In the genomic region with DNA sequence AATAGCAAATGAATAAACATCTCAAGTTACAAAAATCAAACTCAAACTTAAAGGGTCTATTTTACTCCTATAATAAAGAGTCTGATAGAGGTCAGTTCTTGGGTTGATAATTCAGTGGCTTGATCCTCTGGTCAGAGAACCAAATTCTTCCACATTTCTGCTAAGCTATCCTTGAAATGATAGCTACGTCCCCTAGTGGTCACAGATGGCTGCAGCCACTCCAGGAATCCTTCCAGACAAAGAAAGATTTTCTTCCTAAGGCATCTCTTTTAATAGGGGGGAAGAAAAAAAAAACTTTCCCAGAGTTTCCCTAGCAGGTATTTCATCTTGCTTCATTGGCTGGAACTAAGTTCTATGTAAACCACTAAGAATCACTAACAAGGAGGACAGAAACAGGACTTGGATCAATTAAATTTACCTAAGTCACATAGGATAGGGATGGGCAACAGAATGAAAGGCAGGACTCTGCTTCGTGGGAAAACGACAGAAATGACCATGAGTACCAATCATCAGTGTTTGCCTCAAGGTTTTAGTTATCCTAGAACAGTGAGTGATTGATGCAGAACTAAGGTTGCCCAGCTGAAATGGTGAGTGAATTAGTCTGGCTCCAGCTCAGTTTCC, we compare ENCODE assay signal across 8 cellular contexts.
DNase-seq lines count a peak whose midpoint lies in the region; ATAC-seq and TF ChIP-seq lines count a peak whose summit lies in the region.

No MANE protein-coding gene starts in this region.

- no peak for DNase-seq in CD14-positive monocyte (ENCODE audit: low spot score)
- no peak for DNase-seq in kidney epithelial cell (ENCODE audit: low read depth)
- DNase-seq in head of caudate nucleus = no peak
- DNase-seq in GM19238 (ENCODE audit: insufficient read length, low spot score) = no peak

- TF ChIP-seq POLR2A in GM18505 (IDR thresholded peaks at IDR 0.05; ENCODE audit: borderline replicate concordance, extremely low read depth, insufficient read depth, insufficient read length) = no peak

- no peaks in the 10 kb centered on the region for H3K9me3 ChIP-seq in HEK293 (ENCODE audit: control insufficient read depth, insufficient read depth, low read depth, low read length)

- peak; percentile 86 for TF ChIP-seq CTCF in CD14-positive monocyte (IDR thresholded peaks at IDR 0.05)
- no peak for TF ChIP-seq CTCF in HEK293 (tag by site-specific recombination; IDR thresholded peaks at IDR 0.05)
- TF ChIP-seq CTCF in VCaP (conservative IDR thresholded peaks at IDR 0.05) = peak; percentile 99
- TF ChIP-seq CTCF in kidney epithelial cell (IDR thresholded peaks at IDR 0.05; ENCODE audit: insufficient read depth, low read length, poor library complexity, severe bottlenecking) = peak; percentile 96

- peaks cover 0 to 6% (median 5%) of the 10 kb centered on the region in 7 donors for H3K9me3 Mint-ChIP-seq in CD14-positive monocyte

- intact Hi-C loops in CD14-positive monocyte (cut with micrococcal nuclease) = no loop called here
- intact Hi-C loops in head of caudate nucleus (cut with DNase I) = no loop called here

- H3K36me3 ChIP-seq in HEK293 (ENCODE audit: control insufficient read depth in 2 of 2, insufficient read depth in 1 of 2, low read length in 2 of 2) (no peaks in the 10 kb centered on the region), kidney epithelial cell (ENCODE audit: control insufficient read depth, insufficient read depth, low read length) (no peaks in the 10 kb centered on the region)

- peaks cover 0 to 2% of the 10 kb centered on the region in 2 donors for H3K36me3 Mint-ChIP-seq in CD14-positive monocyte

- no peak overlapping the region for H3K27ac Mint-ChIP-seq in CD14-positive monocyte

- POLR2A ChIA-PET in HEK293 (lab: Yijun Ruan, JAX) = no interaction called here

- no peak overlapping the region for H3K4me3 Mint-ChIP-seq in CD14-positive monocyte

- no peaks in the 10 kb centered on the region for H3K4me1 Mint-ChIP-seq in CD14-positive monocyte

- H3K27me3 ChIP-seq in kidney epithelial cell (ENCODE audit: control insufficient read depth, insufficient read depth, low read length) = no peaks in the 10 kb centered on the region

- H3K4me3 ChIP-seq in HEK293 (ENCODE audit: low read depth, low read length) (no peak overlapping the region), kidney epithelial cell (ENCODE audit: low read depth, low read length) (no peak overlapping the region)

- ATAC-seq in GM19324 (IDR thresholded peaks at IDR 0.05; ENCODE audit: low FRiP score, unreplicated experiment) (no peak), GM18505 (IDR thresholded peaks at IDR 0.05; ENCODE audit: unreplicated experiment) (no peak)

- no peak overlapping the region for H3K27ac ChIP-seq in HEK293 (ENCODE audit: extremely low read depth, low read depth, low read length)
- no peak overlapping the region for H3K27ac ChIP-seq in VCaP

- CTCF ChIA-PET in HEK293 (lab: Yijun Ruan, JAX) = interaction anchor here (0.6 to 2.0 kb wide), 19 partner anchors 10 to 1093 kb away, joined by 3 to 9 read pairs (median 3); no protein-coding TSS in a partner anchor

- no peaks in the 10 kb centered on the region for H3K4me1 ChIP-seq in HEK293 (ENCODE audit: control insufficient read depth, insufficient read depth, low read length)

- peaks cover 0 to 1% (median 0%) of the 10 kb centered on the region in 3 donors for H3K27me3 Mint-ChIP-seq in CD14-positive monocyte (ENCODE audit: low read depth in 3 of 3)

TF ChIP-seq in HEK293, 187 proteins besides CTCF, POLR2A, EP300 and RAD21:
- no peak for TF ChIP-seq SALL2 (tag by site-specific recombination; IDR thresholded peaks at IDR 0.05; ENCODE audit: borderline replicate concordance)
- peak; percentile 45 for TF ChIP-seq ZNF654 (tag by site-specific recombination; IDR thresholded peaks at IDR 0.05; ENCODE audit: low read depth)
TF ChIP-seq in HEK293: peak in this region for 1.
